Comparison of ENCODE assay signal across 8 cellular contexts in genomic region chr1:30823969-30824735, GRCh38.
DNase-seq lines count a peak whose midpoint lies in the region; ATAC-seq and TF ChIP-seq lines count a peak whose summit lies in the region.

No MANE protein-coding gene starts in this region.

- ATAC-seq in HG02885 (IDR thresholded peaks at IDR 0.05; ENCODE audit: poor library complexity, unreplicated experiment), result peak; percentile 82
- ATAC-seq in T-helper 17 cell, result peak; percentile 89
- peak; percentile 95 to 96 for ATAC-seq in left cardiac atrium

- peak overlapping the region; percentile 79 for H3K27ac Mint-ChIP-seq in T-helper 17 cell

- peak overlapping the region; percentile 8; the same call in 1 of the 2 replicates for H3K4me3 ChIP-seq in GM12864 (ENCODE audit: low read depth, low read length)

- peak overlapping the region; percentile 93 for H3K4me3 Mint-ChIP-seq in T-helper 17 cell

- DNase-seq in GM12864 (ENCODE audit: low read depth), result peak; percentile 49
- DNase-seq in NCI-H1694 treated with DMSO at 0.1 percent for 48 hours (lab: John Stamatoyannopoulos, UW), result peak; percentile 85
- peak; percentile 18 to 38 (median 37) for DNase-seq in T-helper 17 cell
- DNase-seq in left cardiac atrium, result peak; percentile 96
- DNase-seq in posterior cingulate gyrus, result peak; percentile 96 to 100 (median 98)
- peak; percentile 96 for DNase-seq in ureter (ENCODE audit: low spot score)

- H3K9me3 ChIP-seq in T-helper 17 cell (ENCODE audit: control insufficient read depth, low read length, poor library complexity, severe bottlenecking), result no peaks in the 10 kb centered on the region

- peak overlapping the region; percentile 97 for H3K27ac ChIP-seq in angular gyrus (ENCODE audit: low read depth, low read length)

- intact Hi-C loops in left cardiac atrium (cut with DNase I), result no loop called here
- intact Hi-C loops in posterior cingulate gyrus (cut with DNase I), result loop anchor here (1.0 kb wide), 1 partner anchor 8 kb away; no protein-coding TSS in a partner anchor

- peaks cover 21% of the 10 kb centered on the region for H3K4me1 Mint-ChIP-seq in T-helper 17 cell

- peaks cover 82% of the 10 kb centered on the region for H3K27me3 Mint-ChIP-seq in T-helper 17 cell

- peaks cover 9% of the 10 kb centered on the region for H3K36me3 Mint-ChIP-seq in T-helper 17 cell (ENCODE audit: low read depth)

- no peak for TF ChIP-seq CTCF in GM12864 (IDR thresholded peaks at IDR 0.05; ENCODE audit: low read depth, low read length, missing control alignments)

Comparison
In these comparisons a context has a peak if more than half of its experiments do, and no peak if none do; other contexts are left out.
1. Peak in every context shown above with its lines: DNase-seq, ATAC-seq, H3K4me3 ChIP-seq and H3K27ac ChIP-seq.
2. DNase-seq: peak in every context shown above with its lines; median percentile 98 in posterior cingulate gyrus; 96 in left cardiac atrium; 96 in ureter; 85 in NCI-H1694 treated with DMSO at 0.1 percent for 48 hours; 49 in GM12864; 37 in T-helper 17 cell.